18 cellular contexts compared by ENCODE assay signal in the genomic region with DNA sequence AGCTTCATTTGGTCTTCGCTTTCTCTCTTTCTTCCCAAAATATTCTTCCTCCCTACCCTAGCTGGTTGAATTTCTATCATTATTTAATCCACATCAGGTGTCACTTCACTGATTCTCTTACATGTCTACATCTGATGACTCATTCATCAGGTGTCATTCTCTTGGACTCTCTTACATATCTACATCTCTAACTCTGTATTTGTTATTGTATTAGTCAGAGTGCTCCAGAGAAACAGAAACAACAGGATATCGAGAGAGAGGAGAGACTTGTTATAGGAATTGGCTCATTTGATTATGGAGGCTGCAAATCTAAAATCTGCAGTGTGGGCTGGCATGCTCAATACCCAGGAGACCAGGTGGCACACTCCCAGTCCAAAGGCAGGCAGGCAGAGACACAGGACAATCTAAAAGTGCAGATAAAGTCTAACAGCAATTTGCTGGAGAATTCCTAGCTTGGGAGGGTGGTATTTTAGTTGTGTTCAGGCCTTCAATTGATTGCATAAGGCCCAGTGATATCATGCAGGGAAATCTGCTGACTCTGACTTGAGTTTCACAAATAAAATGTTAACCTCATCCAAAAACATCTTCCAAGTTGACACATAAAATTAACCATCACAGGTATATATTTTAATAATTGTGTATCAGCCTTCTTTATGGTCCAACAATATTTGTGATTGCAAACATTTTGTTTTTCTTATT.
DNase-seq lines count a peak whose midpoint lies in the region; ATAC-seq, FAIRE-seq and TF ChIP-seq lines count a peak whose summit lies in the region.
"Had no signal": no experiment of that assay in that cellular context is flagged by ENCODE, and none has a peak within 500 bp of the region (broad histone marks: within the 10 kb centered on the region; RNA-seq: fewer than 3 reads in every experiment).

No MANE protein-coding gene starts in this region.

- TF ChIP-seq POLR2A in H54 (IDR thresholded peaks at IDR 0.05; ENCODE audit: low read depth, low read length) = no peak

- peak overlapping the region; percentile 41 for H3K27ac ChIP-seq in epithelial cell of prostate
- H3K27ac ChIP-seq: upper lobe of left lung had no signal

- FAIRE-seq in H54 (lab: Jason Lieb, UNC) = peak; percentile 97
- FAIRE-seq: small intestine had no signal

- DNase-seq in H54 (ENCODE audit: insufficient read length, low spot score) (peak; percentile 9), RKO (ENCODE audit: low spot score) (peak; percentile 37), epithelial cell of prostate (ENCODE audit: low read depth, low spot score) (peak; percentile 18), myocyte (ENCODE audit: low read depth) (peak; percentile 8), cortex of kidney (lab: John Stamatoyannopoulos, UW) (no peak), AG08396 (ENCODE audit: low spot score) (no peak)
- no peak for DNase-seq in activated naive CD4-positive, alpha-beta T cell treated with Interleukin-2 at 50 U/mL for 16 hours
- DNase-seq: activated CD4-positive, alpha-beta T cell treated with anti-CD3 and anti-CD28 coated beads, Interleukin-2, amount 10 ng/mL, durations not matched to agents 24 days and 14 days; activated CD8-positive, alpha-beta memory T cell treated with anti-CD3 and anti-CD28 coated beads, Interleukin-2, amount 50 U/mL, for 4 hours; activated effector memory CD4-positive, alpha-beta T cell treated with Interleukin-2 at 50 U/mL for 16 hours; EL; MM.1S; small intestine; stimulated activated CD4-positive, alpha-beta T cell treated with anti-CD3 and anti-CD28 coated beads, Interleukin-2, amount 100 ng/mL, for 48 hours; stimulated activated naive CD8-positive, alpha-beta T cell treated with anti-CD3 and anti-CD28 coated beads, Interleukin-15, amount 100 ng/mL, for 72 hours; upper lobe of left lung had no signal

- no peak for ATAC-seq in HG03196 (IDR thresholded peaks at IDR 0.05; ENCODE audit: unreplicated experiment)
- ATAC-seq: Right ventricle myocardium inferior; stimulated activated naive CD8-positive, alpha-beta T cell treated with anti-CD3 and anti-CD28 coated beads, Interleukin-15, amount 100 ng/mL, for 72 hours had no signal

Comparison
In these comparisons a context has a peak if more than half of its experiments do, and no peak if none do; other contexts are left out.
1. DNase-seq: peak in H54 (single experiment), RKO (single experiment), epithelial cell of prostate (single experiment) and myocyte (single experiment); none in activated naive CD4-positive, alpha-beta T cell treated with Interleukin-2 at 50 U/mL for 16 hours (single experiment), cortex of kidney (single experiment) and AG08396 (single experiment).